18 cellular contexts compared by ENCODE assay signal in genomic region chr2:134195341-134195740, GRCh38.
"Had no signal": no experiment of that assay in that cellular context is flagged by ENCODE, and none has a peak within 500 bp of the region (broad histone marks: within the 10 kb centered on the region; RNA-seq: fewer than 3 reads in every experiment).

No MANE protein-coding gene starts in this region.

- H3K36me3 ChIP-seq: esophagus muscularis mucosa, heart right ventricle, left ventricle myocardium inferior had no signal

- H3K27me3 ChIP-seq: body of pancreas, esophagus muscularis mucosa, heart right ventricle, stomach had no signal

- H3K9me3 ChIP-seq: body of pancreas, esophagus muscularis mucosa, left ventricle myocardium inferior, stomach had no signal

- H3K27ac Mint-ChIP-seq: activated naive CD4-positive, alpha-beta T cell treated with anti-CD3 and anti-CD28 coated beads, Interleukin-2, amount 50 U/mL, for 72 hours had no signal

- H3K4me3 ChIP-seq: body of pancreas, esophagus muscularis mucosa, heart right ventricle, left ventricle myocardium inferior, stomach had no signal

- ATAC-seq: body of pancreas, heart right ventricle had no signal

- DNase-seq: activated CD4-positive, alpha-beta T cell treated with anti-CD3 and anti-CD28 coated beads for 4 hours; activated CD8-positive, alpha-beta memory T cell treated with anti-CD3 and anti-CD28 coated beads for 24 hours; activated CD8-positive, alpha-beta memory T cell treated with anti-CD3 and anti-CD28 coated beads, Interleukin-2, amount 50 U/mL, for 48 hours; body of pancreas; dermis blood vessel endothelial cell; effector memory CD4-positive, alpha-beta T cell; heart right ventricle; immature natural killer cell; kidney glomerular epithelial cell; left ventricle myocardium inferior; mammary epithelial cell; retina; stimulated activated CD4-positive, alpha-beta T cell treated with anti-CD3 and anti-CD28 coated beads, Interleukin-1b, Interleukin-23, amount 100 ng/mL, for 48 hours; stimulated activated CD8-positive, alpha-beta memory T cell treated with anti-CD3 and anti-CD28 coated beads, Interleukin-4, amount 100 ng/mL, for 48 hours; stomach; trophoblast cell had no signal

- H3K4me3 Mint-ChIP-seq: immature natural killer cell had no signal

- H3K27ac ChIP-seq: esophagus muscularis mucosa, heart right ventricle, left ventricle myocardium inferior, stomach had no signal
